In the genomic region with DNA sequence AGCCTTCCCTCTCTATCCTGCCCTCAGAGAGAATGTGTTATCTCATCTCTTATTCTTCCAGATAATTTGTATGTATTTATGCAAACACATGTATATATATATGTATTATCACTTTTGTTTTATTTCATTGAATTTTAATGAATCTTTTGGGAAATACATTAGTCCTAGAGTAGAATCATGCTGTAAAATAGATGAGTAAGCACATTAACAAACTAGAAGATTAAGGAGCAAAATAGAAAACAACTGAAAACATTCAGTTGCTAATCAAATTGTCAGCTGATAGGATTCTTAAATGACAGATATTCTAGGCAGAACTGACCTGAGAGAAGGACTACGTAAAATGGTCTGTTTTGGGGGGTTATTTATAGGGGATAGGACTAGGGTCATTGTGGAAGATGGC, we compare ENCODE assay signal across 7 cellular contexts.
"Had no signal": no experiment of that assay in that cellular context is flagged by ENCODE, and none has a peak within 500 bp of the region (broad histone marks: within the 10 kb centered on the region; RNA-seq: fewer than 3 reads in every experiment).

No MANE protein-coding gene starts in this region.

- H3K9me3 Mint-ChIP-seq: GM23338, H9 had no signal

- FAIRE-seq: H1, H54, HTR-8/SVneo had no signal

- H3K27ac Mint-ChIP-seq: GM23338, H9 had no signal

- DNase-seq: H9, HCEC 1CT, KBM-7 had no signal

- ATAC-seq: GM23338 had no signal

- H3K4me3 Mint-ChIP-seq: GM23338, H9 had no signal

- H3K4me3 ChIP-seq: GM23338 had no signal

- H3K4me2 ChIP-seq: GM23338 had no signal
